8 cellular contexts compared by ENCODE assay signal in genomic region chr6:125986295-125986955, GRCh38. TPM values are rescaled to one million over a fixed set of nuclear protein-coding genes. Genes with fewer than 3 reads are reported as not detected.
DNase-seq lines count a peak whose midpoint lies in the region; ATAC-seq and TF ChIP-seq lines count a peak whose summit lies in the region.

Gene TRMT11 (plus strand): TSS chr6:125986540. CDS start chr6:125986551, 11 bp downstream.

- 0 out of 2 replicates have a peak, but pooled peaks cover 5% of the 10 kb centered on the region for H3F3A ChIP-seq in Loucy (ENCODE audit: low read depth)

- peak within 1 kb of the TSS; percentile 80 to 91 (median 87) for H3K27ac ChIP-seq in gastroesophageal sphincter
- no peak within 1 kb of the TSS for H3K27ac ChIP-seq in neutrophil
- peak within 1 kb of the TSS; percentile 76 for H3K27ac ChIP-seq in substantia nigra (ENCODE audit: low read depth, low read length, poor library complexity, severe bottlenecking)

- no peaks in the 10 kb centered on the region for H3K27me3 ChIP-seq in H7 (ENCODE audit: control insufficient read depth, insufficient read depth, low read length)
- no peaks in the 10 kb centered on the region for H3K27me3 ChIP-seq in Loucy (ENCODE audit: insufficient read depth, low read length, poor library complexity, severe bottlenecking)
- H3K27me3 ChIP-seq in gastroesophageal sphincter = no peaks in the 10 kb centered on the region
- peaks cover 13% of the 10 kb centered on the region for H3K27me3 ChIP-seq in neutrophil

- peaks cover 44% of the 10 kb centered on the region for H3K79me2 ChIP-seq in Loucy (ENCODE audit: insufficient read depth, low read length)

- H3K9me2 ChIP-seq in Loucy (replicated peaks; ENCODE audit: low read depth, low read length) = no peaks in the 10 kb centered on the region

- TF ChIP-seq EP300 in gastroesophageal sphincter (IDR thresholded peaks at IDR 0.05) = no peak

- H4K20me1 ChIP-seq in Loucy (ENCODE audit: insufficient read depth, low read length, poor library complexity, severe bottlenecking) = peaks cover 11% of the 10 kb centered on the region

- no peaks in the 10 kb centered on the region for H3K36me3 ChIP-seq in H7 (replicated peaks; ENCODE audit: control insufficient read depth, insufficient read depth, low read length)
- no peaks in the 10 kb centered on the region for H3K36me3 ChIP-seq in Loucy (ENCODE audit: insufficient read depth, low read length)
- H3K36me3 ChIP-seq in gastroesophageal sphincter = no peaks in the 10 kb centered on the region
- peaks cover 14% of the 10 kb centered on the region for H3K36me3 ChIP-seq in neutrophil

- peak within 1 kb of the TSS; percentile 90 for H3K4me3 ChIP-seq in H7 (ENCODE audit: insufficient read depth, low read depth, low read length)
- peak within 1 kb of the TSS; percentile 80 for H3K4me3 ChIP-seq in Loucy (ENCODE audit: low read length, poor library complexity, severe bottlenecking)
- H3K4me3 ChIP-seq in gastroesophageal sphincter = peak within 1 kb of the TSS; percentile 89 to 95
- peak within 1 kb of the TSS; percentile 67 to 70 for H3K4me3 ChIP-seq in neutrophil (ENCODE audit: low read depth in 1 of 2, low read length in 1 of 2)

- peak within 1 kb of the TSS; percentile 81 for H3K4me2 ChIP-seq in Loucy (ENCODE audit: low read depth, low read length, poor library complexity, severe bottlenecking)

- 0% methylated on average over 2 of the region's 51 CpGs; no CpG with 5 or more reads in 1 of the 2 donors for WGBS in gastroesophageal sphincter (ENCODE audit: low coverage in 1 of 2), 2 donors

- in situ Hi-C loops in G401 (cut with HindIII; ENCODE audit: low sequenced_read_pairs) = no loop called here

- H3K4me1 ChIP-seq in Loucy (ENCODE audit: insufficient read depth, low read length, poor library complexity, severe bottlenecking) = peaks cover 52% of the 10 kb centered on the region
- peaks cover 0 to 55% (median 2%) of the 10 kb centered on the region in 3 donors for H3K4me1 ChIP-seq in gastroesophageal sphincter
- H3K4me1 ChIP-seq in neutrophil (ENCODE audit: control insufficient read depth in 1 of 2, insufficient read depth in 1 of 2, low read depth in 1 of 2, low read length in 1 of 2) = peaks cover 14 to 18% of the 10 kb centered on the region in 2 experiments

- no peak for TF ChIP-seq CTCF in Loucy (conservative IDR thresholded peaks at IDR 0.05; ENCODE audit: low read length)
- peak in 1 of 4 experiments; percentile 26 for TF ChIP-seq CTCF in gastroesophageal sphincter (IDR thresholded peaks at IDR 0.05)
- TF ChIP-seq CTCF in neutrophil (IDR thresholded peaks at IDR 0.05) = no peak

- peak; percentile 95 for DNase-seq in G401 (ENCODE audit: low spot score)
- DNase-seq in H7 = peak; percentile 90
- peak; percentile 95 to 96 for DNase-seq in SHP77 (lab: John Stamatoyannopoulos, UW)
- peak; percentile 74 for DNase-seq in activated gamma-delta T cell treated with Interleukin-2 at 50 U/mL for 16 hours
- DNase-seq in substantia nigra (lab: John Stamatoyannopoulos, UW) = peak; percentile 17 to 92 (median 75)

- H3K9me3 ChIP-seq in Loucy (ENCODE audit: insufficient read depth, low read depth, low read length) (no peaks in the 10 kb centered on the region), gastroesophageal sphincter (no peaks in the 10 kb centered on the region), neutrophil (no peaks in the 10 kb centered on the region)

- peak within 1 kb of the TSS; percentile 87 for H2AFZ ChIP-seq in Loucy (ENCODE audit: low read length)

- ATAC-seq in gastroesophageal sphincter = peak; percentile 99

- peak; percentile 73 to 77 for TF ChIP-seq POLR2A in gastroesophageal sphincter (IDR thresholded peaks at IDR 0.05)

- H3K9ac ChIP-seq in Loucy (ENCODE audit: low read depth, low read length, poor library complexity, severe bottlenecking) = peak within 1 kb of the TSS; percentile 80

RNA-seq across cellular contexts. Expression of gene TRMT11, which starts in this region (rescaled TPM):
- 20.4 and 22.2 TPM in 2 replicates for total RNA-seq in G401 (2014; rRNA removed; shearing (Covaris generic))
- 29.5 and 32.3 TPM in 2 replicates for total RNA-seq in H7 (2014; rRNA removed; shearing (Covaris generic))
- total RNA-seq in gastroesophageal sphincter = 10 to 100 TPM; 13.3 to 49.7 (median 22.3) TPM
